In genomic region chr4:101989551-101989950, GRCh38 we compare ENCODE assay signal across 22 cellular contexts.
"Had no signal": no experiment of that assay in that cellular context is flagged by ENCODE, and none has a peak within 500 bp of the region (broad histone marks: within the 10 kb centered on the region; RNA-seq: fewer than 3 reads in every experiment).

No MANE protein-coding gene starts in this region.

- H3K27ac Mint-ChIP-seq: activated CD8-positive, alpha-beta T cell treated with anti-CD3 and anti-CD28 coated beads, Interleukin-2, amount 10 ng/mL, durations not matched to agents 7 days and 5 days; activated naive CD4-positive, alpha-beta T cell treated with anti-CD3 and anti-CD28 coated beads, Interleukin-2, amount 50 U/mL, for 24 hours; activated T-helper 1 cell treated with anti-CD3 and anti-CD28 coated beads, Interleukin-12 subunit alpha, Interleukin-12 subunit beta, Interleukin-2, Interleukin-4 antibody, amounts not matched to agents 30 ng/mL and 10 ng/mL and 1 ng/mL, durations not matched to agents 14 hours and 24 hours and 36 hours; naive thymus-derived CD8-positive, alpha-beta T cell had no signal

- H3K27ac ChIP-seq: ascending aorta, left lung, prostate gland, right atrium auricular region, transverse colon had no signal

- H3K4me1 ChIP-seq: prostate gland, right atrium auricular region, transverse colon had no signal

- FAIRE-seq: colon, frontal cortex, urothelium cell line had no signal

- H3K4me3 Mint-ChIP-seq: activated CD8-positive, alpha-beta T cell treated with anti-CD3 and anti-CD28 coated beads, Interleukin-2, amount 10 ng/mL, durations not matched to agents 7 days and 5 days; activated naive CD4-positive, alpha-beta T cell treated with anti-CD3 and anti-CD28 coated beads, Interleukin-2, amount 50 U/mL, for 24 hours; activated T-helper 1 cell treated with anti-CD3 and anti-CD28 coated beads, Interleukin-12 subunit alpha, Interleukin-12 subunit beta, Interleukin-2, Interleukin-4 antibody, amounts not matched to agents 30 ng/mL and 10 ng/mL and 1 ng/mL, durations not matched to agents 14 hours and 24 hours and 36 hours; central memory CD8-positive, alpha-beta T cell; naive thymus-derived CD8-positive, alpha-beta T cell had no signal

- ATAC-seq: activated CD8-positive, alpha-beta T cell treated with anti-CD3 and anti-CD28 coated beads, Interleukin-2, amount 10 ng/mL, durations not matched to agents 7 days and 5 days; esophagus mucosa; left lung; naive thymus-derived CD8-positive, alpha-beta T cell had no signal

- DNase-seq: activated CD4-positive, alpha-beta T cell treated with anti-CD3 and anti-CD28 coated beads for 1 hour; activated CD4-positive, alpha-beta T cell treated with anti-CD3 and anti-CD28 coated beads, Interleukin-2, amount 50 U/mL, for 1 hour; activated CD8-positive, alpha-beta T cell treated with anti-CD3 and anti-CD28 coated beads, Interleukin-2, amount 10 ng/mL, durations not matched to agents 7 days and 5 days; activated gamma-delta T cell treated with Interleukin-2 at 50 U/mL for 16 hours; effector memory CD4-positive, alpha-beta T cell; islet precursor cell; left lung; naive thymus-derived CD8-positive, alpha-beta T cell; stimulated activated CD4-positive, alpha-beta T cell treated with anti-CD3 and anti-CD28 coated beads, Interleukin-12 subunit alpha, Interleukin-12 subunit beta, amount 100 ng/mL, for 4 hours; stimulated activated CD4-positive, alpha-beta T cell treated with anti-CD3 and anti-CD28 coated beads, Interleukin-1b, Interleukin-23, amount 100 ng/mL, for 48 hours; transverse colon had no signal

- H3K9me3 ChIP-seq: ascending aorta, left lung, prostate gland, right atrium auricular region, transverse colon had no signal

- H3K36me3 ChIP-seq: ascending aorta, left lung, prostate gland, right atrium auricular region, transverse colon had no signal

- H3K4me1 Mint-ChIP-seq: activated naive CD4-positive, alpha-beta T cell treated with anti-CD3 and anti-CD28 coated beads, Interleukin-2, amount 50 U/mL, for 24 hours; central memory CD8-positive, alpha-beta T cell had no signal

- H3K4me3 ChIP-seq: ascending aorta, left lung, lung, prostate gland, right atrium auricular region, transverse colon had no signal

- H3K9me3 Mint-ChIP-seq: activated T-helper 1 cell treated with anti-CD3 and anti-CD28 coated beads, Interleukin-12 subunit alpha, Interleukin-12 subunit beta, Interleukin-2, Interleukin-4 antibody, amounts not matched to agents 30 ng/mL and 10 ng/mL and 1 ng/mL, durations not matched to agents 14 hours and 24 hours and 36 hours had no signal

- H3K36me3 Mint-ChIP-seq: activated naive CD4-positive, alpha-beta T cell treated with anti-CD3 and anti-CD28 coated beads, Interleukin-2, amount 50 U/mL, for 24 hours; naive thymus-derived CD8-positive, alpha-beta T cell had no signal

- H3K27me3 Mint-ChIP-seq: central memory CD8-positive, alpha-beta T cell had no signal
